Comparison of ENCODE assay signal across 1 cellular context in the genomic region with DNA sequence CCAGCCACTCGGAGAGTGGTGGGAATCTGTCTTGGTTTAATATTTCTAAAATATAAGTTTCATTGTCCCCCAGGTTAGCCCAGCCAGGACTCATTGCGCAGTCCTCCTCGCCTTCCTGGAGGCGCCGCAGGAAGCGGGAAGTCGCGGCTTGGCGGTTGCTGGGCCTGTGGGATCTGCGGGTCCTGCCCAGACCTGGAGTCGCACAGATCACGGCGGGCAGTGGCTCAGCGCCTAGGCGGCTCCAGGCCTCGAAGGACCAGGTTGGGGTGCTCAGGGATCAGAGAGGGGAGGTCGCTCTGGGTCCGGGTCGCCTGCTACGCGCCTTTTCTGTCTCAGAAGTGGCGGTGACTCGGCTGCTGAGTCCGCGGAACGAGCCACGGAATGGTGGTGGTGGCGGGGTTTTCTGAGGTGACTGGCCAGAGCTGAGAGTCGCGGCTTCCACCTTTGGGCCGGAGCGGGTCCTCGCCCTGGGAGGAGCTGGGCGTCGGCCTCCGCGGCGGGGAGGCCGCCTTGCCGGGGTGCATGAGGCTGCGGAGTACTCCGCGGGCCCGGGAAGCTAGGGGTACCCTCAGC.
A peak's percentile ranks its signal among the peaks of the same experiment; 100 is the strongest.
TF ChIP-seq lines count a peak whose summit lies in the region.

No MANE protein-coding gene starts in this region.

TF ChIP-seq in HepG2, 621 proteins besides CTCF, POLR2A, EP300 and RAD21 (continues in another document):
- 0 out of 2 replicates have a peak, but pooled peaks have one; percentile 31 for TF ChIP-seq ZNF607 (CRISPR knock-in tag; IDR thresholded peaks at IDR 0.05; ENCODE audit: borderline replicate concordance)
- 0 out of 2 replicates have a peak, but pooled peaks have one; percentile 13 for TF ChIP-seq ZNF788 (CRISPR knock-in tag; IDR thresholded peaks at IDR 0.05; ENCODE audit: borderline replicate concordance)
- 0 out of 2 replicates have a peak, but pooled peaks have one; percentile 38 for TF ChIP-seq ZNF776 (CRISPR knock-in tag; IDR thresholded peaks at IDR 0.05)
- peak; percentile 58; the same call in 1 of the 2 replicates for TF ChIP-seq MAFG (CRISPR knock-in tag; IDR thresholded peaks at IDR 0.05)
- TF ChIP-seq, protein P1, sequence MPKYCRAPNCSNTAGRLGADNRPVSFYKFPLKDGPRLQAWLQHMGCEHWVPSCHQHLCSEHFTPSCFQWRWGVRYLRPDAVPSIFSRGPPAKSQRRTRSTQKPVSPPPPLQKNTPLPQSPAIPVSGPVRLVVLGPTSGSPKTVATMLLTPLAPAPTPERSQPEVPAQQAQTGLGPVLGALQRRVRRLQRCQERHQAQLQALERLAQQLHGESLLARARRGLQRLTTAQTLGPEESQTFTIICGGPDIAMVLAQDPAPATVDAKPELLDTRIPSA (CRISPR knock-in tag; IDR thresholded peaks at IDR 0.05; ENCODE audit: borderline replicate concordance) = 0 out of 2 replicates have a peak, but pooled peaks have one; percentile 62
- 0 out of 2 replicates have a peak, but pooled peaks have one; percentile 23 for TF ChIP-seq SP2 (CRISPR knock-in tag; IDR thresholded peaks at IDR 0.05)
- TF ChIP-seq, protein P2, sequence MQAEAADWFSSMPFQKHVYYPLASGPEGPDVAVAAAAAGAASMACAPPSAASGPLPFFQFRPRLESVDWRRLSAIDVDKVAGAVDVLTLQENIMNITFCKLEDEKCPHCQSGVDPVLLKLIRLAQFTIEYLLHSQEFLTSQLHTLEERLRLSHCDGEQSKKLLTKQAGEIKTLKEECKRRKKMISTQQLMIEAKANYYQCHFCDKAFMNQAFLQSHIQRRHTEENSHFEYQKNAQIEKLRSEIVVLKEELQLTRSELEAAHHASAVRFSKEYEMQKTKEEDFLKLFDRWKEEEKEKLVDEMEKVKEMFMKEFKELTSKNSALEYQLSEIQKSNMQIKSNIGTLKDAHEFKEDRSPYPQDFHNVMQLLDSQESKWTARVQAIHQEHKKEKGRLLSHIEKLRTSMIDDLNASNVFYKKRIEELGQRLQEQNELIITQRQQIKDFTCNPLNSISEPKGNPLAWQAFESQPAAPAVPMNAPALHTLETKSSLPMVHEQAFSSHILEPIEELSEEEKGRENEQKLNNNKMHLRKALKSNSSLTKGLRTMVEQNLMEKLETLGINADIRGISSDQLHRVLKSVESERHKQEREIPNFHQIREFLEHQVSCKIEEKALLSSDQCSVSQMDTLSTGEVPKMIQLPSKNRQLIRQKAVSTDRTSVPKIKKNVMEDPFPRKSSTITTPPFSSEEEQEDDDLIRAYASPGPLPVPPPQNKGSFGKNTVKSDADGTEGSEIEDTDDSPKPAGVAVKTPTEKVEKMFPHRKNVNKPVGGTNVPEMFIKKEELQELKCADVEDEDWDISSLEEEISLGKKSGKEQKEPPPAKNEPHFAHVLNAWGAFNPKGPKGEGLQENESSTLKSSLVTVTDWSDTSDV (CRISPR knock-in tag; IDR thresholded peaks at IDR 0.05) = 0 out of 2 replicates have a peak, but pooled peaks have one; percentile 74
- TF ChIP-seq FOXK2 (IDR thresholded peaks at IDR 0.05) = no peak
- TF ChIP-seq EZH2 (conservative IDR thresholded peaks at IDR 0.05; ENCODE audit: low read depth, low read length) = peak; percentile 98
- TF ChIP-seq, protein P3, sequence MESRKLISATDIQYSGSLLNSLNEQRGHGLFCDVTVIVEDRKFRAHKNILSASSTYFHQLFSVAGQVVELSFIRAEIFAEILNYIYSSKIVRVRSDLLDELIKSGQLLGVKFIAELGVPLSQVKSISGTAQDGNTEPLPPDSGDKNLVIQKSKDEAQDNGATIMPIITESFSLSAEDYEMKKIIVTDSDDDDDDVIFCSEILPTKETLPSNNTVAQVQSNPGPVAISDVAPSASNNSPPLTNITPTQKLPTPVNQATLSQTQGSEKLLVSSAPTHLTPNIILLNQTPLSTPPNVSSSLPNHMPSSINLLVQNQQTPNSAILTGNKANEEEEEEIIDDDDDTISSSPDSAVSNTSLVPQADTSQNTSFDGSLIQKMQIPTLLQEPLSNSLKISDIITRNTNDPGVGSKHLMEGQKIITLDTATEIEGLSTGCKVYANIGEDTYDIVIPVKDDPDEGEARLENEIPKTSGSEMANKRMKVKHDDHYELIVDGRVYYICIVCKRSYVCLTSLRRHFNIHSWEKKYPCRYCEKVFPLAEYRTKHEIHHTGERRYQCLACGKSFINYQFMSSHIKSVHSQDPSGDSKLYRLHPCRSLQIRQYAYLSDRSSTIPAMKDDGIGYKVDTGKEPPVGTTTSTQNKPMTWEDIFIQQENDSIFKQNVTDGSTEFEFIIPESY (CRISPR knock-in tag; IDR thresholded peaks at IDR 0.05) = peak; percentile 54; the same call in 1 of the 2 replicates
- TF ChIP-seq, protein P4, sequence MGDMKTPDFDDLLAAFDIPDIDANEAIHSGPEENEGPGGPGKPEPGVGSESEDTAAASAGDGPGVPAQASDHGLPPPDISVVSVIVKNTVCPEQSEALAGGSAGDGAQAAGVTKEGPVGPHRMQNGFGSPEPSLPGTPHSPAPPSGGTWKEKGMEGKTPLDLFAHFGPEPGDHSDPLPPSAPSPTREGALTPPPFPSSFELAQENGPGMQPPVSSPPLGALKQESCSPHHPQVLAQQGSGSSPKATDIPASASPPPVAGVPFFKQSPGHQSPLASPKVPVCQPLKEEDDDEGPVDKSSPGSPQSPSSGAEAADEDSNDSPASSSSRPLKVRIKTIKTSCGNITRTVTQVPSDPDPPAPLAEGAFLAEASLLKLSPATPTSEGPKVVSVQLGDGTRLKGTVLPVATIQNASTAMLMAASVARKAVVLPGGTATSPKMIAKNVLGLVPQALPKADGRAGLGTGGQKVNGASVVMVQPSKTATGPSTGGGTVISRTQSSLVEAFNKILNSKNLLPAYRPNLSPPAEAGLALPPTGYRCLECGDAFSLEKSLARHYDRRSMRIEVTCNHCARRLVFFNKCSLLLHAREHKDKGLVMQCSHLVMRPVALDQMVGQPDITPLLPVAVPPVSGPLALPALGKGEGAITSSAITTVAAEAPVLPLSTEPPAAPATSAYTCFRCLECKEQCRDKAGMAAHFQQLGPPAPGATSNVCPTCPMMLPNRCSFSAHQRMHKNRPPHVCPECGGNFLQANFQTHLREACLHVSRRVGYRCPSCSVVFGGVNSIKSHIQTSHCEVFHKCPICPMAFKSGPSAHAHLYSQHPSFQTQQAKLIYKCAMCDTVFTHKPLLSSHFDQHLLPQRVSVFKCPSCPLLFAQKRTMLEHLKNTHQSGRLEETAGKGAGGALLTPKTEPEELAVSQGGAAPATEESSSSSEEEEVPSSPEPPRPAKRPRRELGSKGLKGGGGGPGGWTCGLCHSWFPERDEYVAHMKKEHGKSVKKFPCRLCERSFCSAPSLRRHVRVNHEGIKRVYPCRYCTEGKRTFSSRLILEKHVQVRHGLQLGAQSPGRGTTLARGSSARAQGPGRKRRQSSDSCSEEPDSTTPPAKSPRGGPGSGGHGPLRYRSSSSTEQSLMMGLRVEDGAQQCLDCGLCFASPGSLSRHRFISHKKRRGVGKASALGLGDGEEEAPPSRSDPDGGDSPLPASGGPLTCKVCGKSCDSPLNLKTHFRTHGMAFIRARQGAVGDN (CRISPR knock-in tag; IDR thresholded peaks at IDR 0.05) = peak; percentile 71
- TF ChIP-seq ZC3H4 (CRISPR knock-in tag; IDR thresholded peaks at IDR 0.05; ENCODE audit: borderline replicate concordance) = no peak
- TF ChIP-seq, protein P5, sequence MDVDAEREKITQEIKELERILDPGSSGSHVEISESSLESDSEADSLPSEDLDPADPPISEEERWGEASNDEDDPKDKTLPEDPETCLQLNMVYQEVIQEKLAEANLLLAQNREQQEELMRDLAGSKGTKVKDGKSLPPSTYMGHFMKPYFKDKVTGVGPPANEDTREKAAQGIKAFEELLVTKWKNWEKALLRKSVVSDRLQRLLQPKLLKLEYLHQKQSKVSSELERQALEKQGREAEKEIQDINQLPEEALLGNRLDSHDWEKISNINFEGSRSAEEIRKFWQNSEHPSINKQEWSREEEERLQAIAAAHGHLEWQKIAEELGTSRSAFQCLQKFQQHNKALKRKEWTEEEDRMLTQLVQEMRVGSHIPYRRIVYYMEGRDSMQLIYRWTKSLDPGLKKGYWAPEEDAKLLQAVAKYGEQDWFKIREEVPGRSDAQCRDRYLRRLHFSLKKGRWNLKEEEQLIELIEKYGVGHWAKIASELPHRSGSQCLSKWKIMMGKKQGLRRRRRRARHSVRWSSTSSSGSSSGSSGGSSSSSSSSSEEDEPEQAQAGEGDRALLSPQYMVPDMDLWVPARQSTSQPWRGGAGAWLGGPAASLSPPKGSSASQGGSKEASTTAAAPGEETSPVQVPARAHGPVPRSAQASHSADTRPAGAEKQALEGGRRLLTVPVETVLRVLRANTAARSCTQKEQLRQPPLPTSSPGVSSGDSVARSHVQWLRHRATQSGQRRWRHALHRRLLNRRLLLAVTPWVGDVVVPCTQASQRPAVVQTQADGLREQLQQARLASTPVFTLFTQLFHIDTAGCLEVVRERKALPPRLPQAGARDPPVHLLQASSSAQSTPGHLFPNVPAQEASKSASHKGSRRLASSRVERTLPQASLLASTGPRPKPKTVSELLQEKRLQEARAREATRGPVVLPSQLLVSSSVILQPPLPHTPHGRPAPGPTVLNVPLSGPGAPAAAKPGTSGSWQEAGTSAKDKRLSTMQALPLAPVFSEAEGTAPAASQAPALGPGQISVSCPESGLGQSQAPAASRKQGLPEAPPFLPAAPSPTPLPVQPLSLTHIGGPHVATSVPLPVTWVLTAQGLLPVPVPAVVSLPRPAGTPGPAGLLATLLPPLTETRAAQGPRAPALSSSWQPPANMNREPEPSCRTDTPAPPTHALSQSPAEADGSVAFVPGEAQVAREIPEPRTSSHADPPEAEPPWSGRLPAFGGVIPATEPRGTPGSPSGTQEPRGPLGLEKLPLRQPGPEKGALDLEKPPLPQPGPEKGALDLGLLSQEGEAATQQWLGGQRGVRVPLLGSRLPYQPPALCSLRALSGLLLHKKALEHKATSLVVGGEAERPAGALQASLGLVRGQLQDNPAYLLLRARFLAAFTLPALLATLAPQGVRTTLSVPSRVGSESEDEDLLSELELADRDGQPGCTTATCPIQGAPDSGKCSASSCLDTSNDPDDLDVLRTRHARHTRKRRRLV (CRISPR knock-in tag; IDR thresholded peaks at IDR 0.05) = no peak
- TF ChIP-seq NFYB (CRISPR knock-in tag; IDR thresholded peaks at IDR 0.05) = no peak
- TF ChIP-seq, protein P6, sequence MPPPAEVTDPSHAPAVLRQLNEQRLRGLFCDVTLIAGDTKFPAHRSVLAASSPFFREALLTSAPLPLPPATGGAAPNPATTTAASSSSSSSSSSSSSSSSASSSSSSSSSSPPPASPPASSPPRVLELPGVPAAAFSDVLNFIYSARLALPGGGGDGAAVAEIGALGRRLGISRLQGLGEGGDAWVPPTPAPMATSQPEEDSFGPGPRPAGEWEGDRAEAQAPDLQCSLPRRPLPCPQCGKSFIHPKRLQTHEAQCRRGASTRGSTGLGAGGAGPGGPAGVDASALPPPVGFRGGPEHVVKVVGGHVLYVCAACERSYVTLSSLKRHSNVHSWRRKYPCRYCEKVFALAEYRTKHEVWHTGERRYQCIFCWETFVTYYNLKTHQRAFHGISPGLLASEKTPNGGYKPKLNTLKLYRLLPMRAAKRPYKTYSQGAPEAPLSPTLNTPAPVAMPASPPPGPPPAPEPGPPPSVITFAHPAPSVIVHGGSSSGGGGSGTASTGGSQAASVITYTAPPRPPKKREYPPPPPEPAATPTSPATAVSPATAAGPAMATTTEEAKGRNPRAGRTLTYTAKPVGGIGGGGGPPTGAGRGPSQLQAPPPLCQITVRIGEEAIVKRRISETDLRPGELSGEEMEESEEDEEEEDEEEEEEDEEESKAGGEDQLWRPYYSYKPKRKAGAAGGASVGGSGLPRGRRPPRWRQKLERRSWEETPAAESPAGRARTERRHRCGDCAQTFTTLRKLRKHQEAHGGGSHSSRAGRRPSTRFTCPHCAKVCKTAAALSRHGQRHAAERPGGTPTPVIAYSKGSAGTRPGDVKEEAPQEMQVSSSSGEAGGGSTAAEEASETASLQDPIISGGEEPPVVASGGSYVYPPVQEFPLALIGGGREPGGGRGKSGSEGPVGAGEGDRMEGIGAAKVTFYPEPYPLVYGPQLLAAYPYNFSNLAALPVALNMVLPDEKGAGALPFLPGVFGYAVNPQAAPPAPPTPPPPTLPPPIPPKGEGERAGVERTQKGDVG (CRISPR knock-in tag; IDR thresholded peaks at IDR 0.05; ENCODE audit: borderline replicate concordance) = no peak
- no peak for TF ChIP-seq GPN1 (CRISPR knock-in tag; IDR thresholded peaks at IDR 0.05; ENCODE audit: borderline replicate concordance)
- TF ChIP-seq ZNF556 (CRISPR knock-in tag; IDR thresholded peaks at IDR 0.05; ENCODE audit: borderline replicate concordance) = no peak
- TF ChIP-seq, protein P7, sequence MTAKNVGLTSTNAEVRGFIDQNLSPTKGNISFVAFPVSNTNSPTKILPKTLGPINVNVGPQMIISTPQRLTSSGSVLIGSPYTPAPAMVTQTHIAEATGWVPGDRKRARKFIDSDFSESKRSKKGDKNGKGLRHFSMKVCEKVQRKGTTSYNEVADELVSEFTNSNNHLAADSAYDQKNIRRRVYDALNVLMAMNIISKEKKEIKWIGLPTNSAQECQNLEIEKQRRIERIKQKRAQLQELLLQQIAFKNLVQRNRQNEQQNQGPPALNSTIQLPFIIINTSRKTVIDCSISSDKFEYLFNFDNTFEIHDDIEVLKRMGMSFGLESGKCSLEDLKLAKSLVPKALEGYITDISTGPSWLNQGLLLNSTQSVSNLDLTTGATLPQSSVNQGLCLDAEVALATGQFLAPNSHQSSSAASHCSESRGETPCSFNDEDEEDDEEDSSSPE (CRISPR knock-in tag; IDR thresholded peaks at IDR 0.05) = 0 out of 2 replicates have a peak, but pooled peaks have one; percentile 20
- no peak for TF ChIP-seq FOXM1 (CRISPR knock-in tag; IDR thresholded peaks at IDR 0.05)
- TF ChIP-seq ZFY (CRISPR knock-in tag; IDR thresholded peaks at IDR 0.05) = peak; percentile 45; the same call in 1 of the 2 replicates
- no peak for TF ChIP-seq ZFP37 (CRISPR knock-in tag; IDR thresholded peaks at IDR 0.05; ENCODE audit: borderline replicate concordance)
- TF ChIP-seq KMT2B (CRISPR knock-in tag; IDR thresholded peaks at IDR 0.05) = no peak
- no peak for TF ChIP-seq NBN (conservative IDR thresholded peaks at IDR 0.05)
- TF ChIP-seq PHF20 (CRISPR knock-in tag; IDR thresholded peaks at IDR 0.05) = no peak
- no peak for TF ChIP-seq NR2C2 (CRISPR knock-in tag; IDR thresholded peaks at IDR 0.05; ENCODE audit: borderline replicate concordance)
- TF ChIP-seq RAD51 (IDR thresholded peaks at IDR 0.05; ENCODE audit: borderline replicate concordance) = no peak
- no peak for TF ChIP-seq RARG (CRISPR knock-in tag; IDR thresholded peaks at IDR 0.05; ENCODE audit: low read depth)
- 0 out of 2 replicates have a peak, but pooled peaks have one; percentile 14 for TF ChIP-seq RXRA (CRISPR knock-in tag; IDR thresholded peaks at IDR 0.05)
- peak; percentile 82; the same call in 1 of the 2 replicates for TF ChIP-seq SRY (CRISPR knock-in tag; IDR thresholded peaks at IDR 0.05)
- TF ChIP-seq ELF3 (CRISPR knock-in tag; IDR thresholded peaks at IDR 0.05) = peak; percentile 27; the same call in 1 of the 2 replicates
- no peak for TF ChIP-seq ZNF224 (CRISPR knock-in tag; IDR thresholded peaks at IDR 0.05)
